In genomic region chr6:151324079-151324825, GRCh38 we compare ENCODE assay signal across 8 cellular contexts.
DNase-seq lines count a peak whose midpoint lies in the region; ATAC-seq, FAIRE-seq and TF ChIP-seq lines count a peak whose summit lies in the region.

No MANE protein-coding gene starts in this region.

- peak; percentile 86 for DNase-seq in Karpas-422
- peak; percentile 72 for DNase-seq in RCC 7860 (ENCODE audit: low spot score)
- peak; percentile 56 for DNase-seq in activated T-helper 1 cell treated with anti-CD3 and anti-CD28 coated beads, Interleukin-12 subunit alpha, Interleukin-12 subunit beta, Interleukin-2, Interleukin-4 antibody, amounts not matched to agents 30 ng/mL and 10 ng/mL and 1 ng/mL, durations not matched to agents 14 hours and 24 hours and 36 hours (ENCODE audit: low spot score)
- peak; percentile 92 for DNase-seq in fibroblast of pulmonary artery (ENCODE audit: low read depth)
- DNase-seq in neural crest cell (ENCODE audit: low read depth, low spot score) = peak; percentile 92
- peak; percentile 75 for DNase-seq in stimulated activated naive CD8-positive, alpha-beta T cell treated with anti-CD3 and anti-CD28 coated beads, Interleukin-15, Interleukin-2, amounts not matched to agents 100 U/mL and 50 U/mL, for 24 hours

- peak overlapping the region; percentile 12; the same call in 1 of the 2 replicates for H3K27ac ChIP-seq in BLaER1
- no peak overlapping the region for H3K27ac ChIP-seq in Karpas-422 (ENCODE audit: low read length)

- no peak overlapping the region; the same call in 1 of the 2 replicates for H2AFZ ChIP-seq in Karpas-422 (ENCODE audit: low read length)

- FAIRE-seq in RCC 7860 (lab: Jason Lieb, UNC) = no peak

- no peak overlapping the region for H3K4me3 ChIP-seq in BLaER1
- no peak overlapping the region for H3K4me3 ChIP-seq in Karpas-422 (ENCODE audit: low read length)
- no peak overlapping the region for H3K4me3 ChIP-seq in fibroblast of pulmonary artery (replicated peaks; ENCODE audit: low read depth, low read length)

- H3K4me1 ChIP-seq in BLaER1 = peaks cover 41% of the 10 kb centered on the region
- 0 out of 2 replicates have a peak, but pooled peaks cover 2% of the 10 kb centered on the region for H3K4me1 ChIP-seq in Karpas-422 (ENCODE audit: low read length)

- no peak overlapping the region for H3K27ac Mint-ChIP-seq in activated T-helper 1 cell treated with anti-CD3 and anti-CD28 coated beads, Interleukin-12 subunit alpha, Interleukin-12 subunit beta, Interleukin-2, Interleukin-4 antibody, amounts not matched to agents 30 ng/mL and 10 ng/mL and 1 ng/mL, durations not matched to agents 14 hours and 24 hours and 36 hours
- H3K27ac Mint-ChIP-seq in neural crest cell (ENCODE audit: unreplicated experiment) = peak overlapping the region; percentile 3

- peak; percentile 75 for ATAC-seq in GM19463 (IDR thresholded peaks at IDR 0.05; ENCODE audit: unreplicated experiment)
- ATAC-seq in stimulated activated naive CD8-positive, alpha-beta T cell treated with anti-CD3 and anti-CD28 coated beads, Interleukin-15, Interleukin-2, amounts not matched to agents 100 U/mL and 50 U/mL, for 24 hours = peak; percentile 63

- H3K4me2 ChIP-seq in BLaER1 (peak overlapping the region; percentile 66), Karpas-422 (ENCODE audit: low read depth, low read length, poor library complexity, severe bottlenecking) (no peak overlapping the region)

- H3K9me3 Mint-ChIP-seq in activated T-helper 1 cell treated with anti-CD3 and anti-CD28 coated beads, Interleukin-12 subunit alpha, Interleukin-12 subunit beta, Interleukin-2, Interleukin-4 antibody, amounts not matched to agents 30 ng/mL and 10 ng/mL and 1 ng/mL, durations not matched to agents 14 hours and 24 hours and 36 hours = no peaks in the 10 kb centered on the region
- H3K9me3 Mint-ChIP-seq in neural crest cell = no peaks in the 10 kb centered on the region

- no peaks in the 10 kb centered on the region for H3K9me2 ChIP-seq in Karpas-422 (replicated peaks; ENCODE audit: insufficient read depth, low read length)

- no peaks in the 10 kb centered on the region for H3K79me2 ChIP-seq in Karpas-422 (ENCODE audit: low read length)

- H3K4me1 Mint-ChIP-seq in activated T-helper 1 cell treated with anti-CD3 and anti-CD28 coated beads, Interleukin-12 subunit alpha, Interleukin-12 subunit beta, Interleukin-2, Interleukin-4 antibody, amounts not matched to agents 30 ng/mL and 10 ng/mL and 1 ng/mL, durations not matched to agents 14 hours and 24 hours and 36 hours (ENCODE audit: low read depth) = peaks cover 19% of the 10 kb centered on the region
- peaks cover 32% of the 10 kb centered on the region for H3K4me1 Mint-ChIP-seq in neural crest cell

- H3K4me3 Mint-ChIP-seq in activated T-helper 1 cell treated with anti-CD3 and anti-CD28 coated beads, Interleukin-12 subunit alpha, Interleukin-12 subunit beta, Interleukin-2, Interleukin-4 antibody, amounts not matched to agents 30 ng/mL and 10 ng/mL and 1 ng/mL, durations not matched to agents 14 hours and 24 hours and 36 hours = peak overlapping the region; percentile 9
- peak overlapping the region; percentile 61 for H3K4me3 Mint-ChIP-seq in neural crest cell

- peak overlapping the region; percentile 39; the same call in 1 of the 2 replicates for H3K9ac ChIP-seq in BLaER1
- 0 out of 2 replicates have a peak overlapping the region, but pooled peaks have one; percentile 11 for H3K9ac ChIP-seq in Karpas-422 (ENCODE audit: low read length)

- H4K20me1 ChIP-seq in BLaER1 (peaks cover 100% of the 10 kb centered on the region), Karpas-422 (ENCODE audit: insufficient read depth, low read depth, low read length) (no peaks in the 10 kb centered on the region)

- H3K27me3 ChIP-seq in BLaER1 (no peaks in the 10 kb centered on the region), Karpas-422 (ENCODE audit: low read length) (no peaks in the 10 kb centered on the region)

- peak; percentile 90 for TF ChIP-seq CTCF in fibroblast of pulmonary artery (IDR thresholded peaks at IDR 0.05; ENCODE audit: low read length, missing control alignments)
- peak; percentile 98 for TF ChIP-seq CTCF in neural crest cell (conservative IDR thresholded peaks at IDR 0.05)

- H3K36me3 ChIP-seq in BLaER1 (peaks cover 64% of the 10 kb centered on the region), Karpas-422 (ENCODE audit: insufficient read depth, low read length) (no peaks in the 10 kb centered on the region)

- peaks cover 41% of the 10 kb centered on the region for H3K27me3 Mint-ChIP-seq in activated T-helper 1 cell treated with anti-CD3 and anti-CD28 coated beads, Interleukin-12 subunit alpha, Interleukin-12 subunit beta, Interleukin-2, Interleukin-4 antibody, amounts not matched to agents 30 ng/mL and 10 ng/mL and 1 ng/mL, durations not matched to agents 14 hours and 24 hours and 36 hours (ENCODE audit: insufficient read depth)
- peaks cover 14% of the 10 kb centered on the region for H3K27me3 Mint-ChIP-seq in neural crest cell (ENCODE audit: low read depth)

- intact Hi-C loops in activated T-helper 1 cell treated with anti-CD3 and anti-CD28 coated beads, Interleukin-12 subunit alpha, Interleukin-12 subunit beta, Interleukin-2, Interleukin-4 antibody, amounts not matched to agents 30 ng/mL and 10 ng/mL and 1 ng/mL, durations not matched to agents 14 hours and 24 hours and 36 hours (cut with micrococcal nuclease) = loop anchor here (1.0 to 2.0 kb wide), 5 partner anchors 83 to 505 kb away; no protein-coding TSS in a partner anchor

- H3K36me3 Mint-ChIP-seq in activated T-helper 1 cell treated with anti-CD3 and anti-CD28 coated beads, Interleukin-12 subunit alpha, Interleukin-12 subunit beta, Interleukin-2, Interleukin-4 antibody, amounts not matched to agents 30 ng/mL and 10 ng/mL and 1 ng/mL, durations not matched to agents 14 hours and 24 hours and 36 hours (ENCODE audit: low read depth) = no peaks in the 10 kb centered on the region
- peaks cover 6% of the 10 kb centered on the region for H3K36me3 Mint-ChIP-seq in neural crest cell (ENCODE audit: low read depth)

- peaks cover 10% of the 10 kb centered on the region for H3K9me3 ChIP-seq in BLaER1
- H3K9me3 ChIP-seq in Karpas-422 (ENCODE audit: low read length) = no peaks in the 10 kb centered on the region
